In the genomic region with DNA sequence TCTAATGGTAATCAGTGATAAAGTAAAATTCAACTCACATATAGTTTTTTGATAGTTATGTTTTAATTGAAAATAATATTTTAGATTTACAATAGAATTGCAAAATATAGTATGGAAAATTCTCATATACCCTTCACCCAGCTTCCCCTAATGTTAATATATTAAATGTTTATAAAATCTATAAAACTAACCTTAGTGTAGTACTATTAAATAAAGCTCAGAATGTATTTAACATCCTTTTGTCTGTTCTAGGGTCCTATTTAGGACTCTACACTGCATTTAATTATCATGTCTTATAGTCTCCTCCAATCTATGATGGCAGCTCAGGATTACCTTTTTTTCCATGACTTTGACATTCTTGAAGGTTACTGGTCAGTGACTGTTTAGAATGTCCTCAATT, we compare ENCODE assay signal across 22 cellular contexts.
"Had no signal": no experiment of that assay in that cellular context is flagged by ENCODE, and none has a peak within 500 bp of the region (broad histone marks: within the 10 kb centered on the region; RNA-seq: fewer than 3 reads in every experiment).

No MANE protein-coding gene starts in this region.

- FAIRE-seq: small intestine had no signal

- DNase-seq: natural killer cell; occipital lobe; ovary; posterior cingulate gyrus; psoas muscle; right cardiac atrium; right lobe of liver; sigmoid colon; small intestine; stimulated activated CD4-positive, alpha-beta T cell treated with anti-CD3 and anti-CD28 coated beads, Interleukin-15, amount 100 ng/mL, for 24 hours; stimulated activated CD4-positive, alpha-beta T cell treated with anti-CD3 and anti-CD28 coated beads, Interleukin-2, amount 100 ng/mL, for 24 hours; stimulated activated CD4-positive, alpha-beta T cell treated with anti-CD3 and anti-CD28 coated beads, Interleukin-2, amount 100 ng/mL, for 48 hours; stimulated activated CD4-positive, alpha-beta T cell treated with anti-CD3 and anti-CD28 coated beads, Interleukin-4, amount 100 ng/mL, for 24 hours; stimulated activated naive B cell treated with anti-CD40 and anti-IgM and Interleukin-4, amounts not matched to agents 10 μg/mL and 1 μg/mL and 100 μg/mL, for 72 hours; stimulated activated naive CD4-positive, alpha-beta T cell treated with Interleukin-2 at 50 U/mL for 16 hours; stomach; tibial artery; transverse colon; upper lobe of right lung; uterus had no signal

- H3K4me3 ChIP-seq: neural progenitor cell, ovary, psoas muscle, right lobe of liver, sigmoid colon, stomach, tibial artery, transverse colon, upper lobe of right lung, uterus had no signal

- H3K27ac ChIP-seq: neural progenitor cell, ovary, psoas muscle, right lobe of liver, sigmoid colon, stomach, tibial artery, transverse colon, upper lobe of right lung, uterus had no signal

- H3K36me3 ChIP-seq: neural progenitor cell, ovary, right lobe of liver, sigmoid colon, stomach, tibial artery, transverse colon, upper lobe of right lung, uterus had no signal

- H3K9me3 ChIP-seq: ovary, psoas muscle, right lobe of liver, sigmoid colon, stomach, tibial artery, transverse colon, upper lobe of right lung, uterus had no signal

- H3K27me3 ChIP-seq: neural progenitor cell, ovary, right lobe of liver, sigmoid colon, stomach, tibial artery, transverse colon, upper lobe of right lung, uterus had no signal

- H3K4me1 ChIP-seq: neural progenitor cell, parathyroid adenoma, psoas muscle, right lobe of liver, sigmoid colon, stomach, tibial artery, transverse colon, upper lobe of right lung, uterus had no signal
